Comparison of ENCODE assay signal across 8 cellular contexts in the genomic region with DNA sequence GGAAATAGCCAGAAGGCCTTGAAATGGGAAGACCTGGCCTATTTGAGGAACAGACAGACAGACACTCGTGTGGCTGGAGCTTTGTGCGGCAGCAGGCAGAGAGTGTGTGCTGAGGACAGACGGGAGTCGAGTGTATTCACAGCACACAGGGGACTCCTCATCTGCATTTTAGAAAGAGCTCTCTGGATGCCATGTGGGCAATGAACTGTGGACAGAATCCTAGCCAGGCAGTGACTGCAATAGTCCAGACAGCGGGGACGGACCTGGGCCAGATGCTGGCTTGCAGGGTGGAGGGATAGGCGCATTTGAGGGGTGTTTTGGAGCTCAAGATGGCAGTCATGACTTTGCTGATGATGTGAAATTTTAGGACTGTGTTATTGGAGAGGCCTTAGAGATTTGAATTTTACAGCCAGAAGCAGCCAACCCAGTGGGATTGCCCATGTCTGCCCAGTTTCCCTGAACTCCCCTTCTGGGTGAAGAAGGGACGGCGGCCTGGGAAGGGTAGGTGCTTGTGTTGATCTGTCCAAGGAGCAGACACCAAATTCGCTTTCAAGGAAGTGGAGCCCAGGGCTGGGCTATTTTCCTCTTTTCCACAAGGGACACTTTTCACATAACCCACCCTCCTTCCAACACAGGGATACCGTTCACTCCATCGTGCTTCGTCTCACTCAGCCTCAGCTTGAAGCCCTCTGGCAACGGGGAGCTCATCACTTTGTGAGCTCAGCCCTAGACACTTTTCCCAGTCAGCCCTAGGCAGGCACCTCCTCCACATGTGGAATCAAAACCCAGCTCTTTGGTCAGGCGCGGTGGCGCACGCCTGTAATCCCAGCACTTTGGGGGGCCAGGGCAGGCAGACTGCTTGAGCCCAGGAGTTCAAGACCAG. TPM values are rescaled to one million over a fixed set of nuclear protein-coding genes. Genes with fewer than 3 reads are reported as not detected.
DNase-seq lines count a peak whose midpoint lies in the region; ATAC-seq, FAIRE-seq and TF ChIP-seq lines count a peak whose summit lies in the region.

No MANE protein-coding gene starts in this region.

- H3K27ac ChIP-seq in HEK293 (ENCODE audit: extremely low read depth, low read depth, low read length): peak overlapping the region; percentile 54; the same call in 1 of the 2 replicates
- H3K27ac ChIP-seq in RWPE2 (ENCODE audit: poor library complexity, severe bottlenecking): peak overlapping the region; percentile 91

- H3K9me3 ChIP-seq in HEK293 (ENCODE audit: control insufficient read depth, insufficient read depth, low read depth, low read length) (no peaks in the 10 kb centered on the region), RWPE2 (ENCODE audit: severe bottlenecking) (no peaks in the 10 kb centered on the region)

- CTCF ChIA-PET in HEK293 (lab: Yijun Ruan, JAX): interaction anchor here (0.6 to 2.3 kb wide), 6 partner anchors 9 to 525 kb away, joined by 3 to 11 read pairs (median 6); no protein-coding TSS in a partner anchor

- H3K27me3 ChIP-seq in RWPE2 (ENCODE audit: insufficient read depth, poor library complexity, severe bottlenecking): no peaks in the 10 kb centered on the region

- DNase-seq in RWPE2 (ENCODE audit: low spot score): no peak
- DNase-seq in epithelial cell of proximal tubule (ENCODE audit: low read depth): no peak
- DNase-seq in renal cortical epithelial cell (ENCODE audit: low read depth): peak; percentile 90
- no peak for DNase-seq in H54 (ENCODE audit: insufficient read length, low spot score)
- DNase-seq in HuH-7.5 (ENCODE audit: low spot score): no peak
- DNase-seq in stimulated activated CD4-positive, alpha-beta T cell treated with anti-CD3 and anti-CD28 coated beads, Interleukin-2, amount 100 ng/mL, for 48 hours: no peak

- H3K36me3 ChIP-seq in HEK293 (ENCODE audit: control insufficient read depth in 2 of 2, insufficient read depth in 1 of 2, low read length in 2 of 2): no peaks in the 10 kb centered on the region
- H3K36me3 ChIP-seq in RWPE2 (ENCODE audit: low read depth): no peaks in the 10 kb centered on the region

- TF ChIP-seq CTCF in HEK293 (tag by site-specific recombination; IDR thresholded peaks at IDR 0.05) (no peak), RWPE2 (IDR thresholded peaks at IDR 0.05; ENCODE audit: poor library complexity, severe bottlenecking) (no peak), epithelial cell of proximal tubule (conservative IDR thresholded peaks at IDR 0.05; ENCODE audit: low read depth, low read length) (no peak)

- POLR2A ChIA-PET in HEK293 (lab: Yijun Ruan, JAX): interaction anchor here (0.6 to 2.5 kb wide), 9 partner anchors 9 to 1861 kb away, joined by 3 to 8 read pairs (median 5); partner anchors contain the start of genes DOP1B and MORC3

- TF ChIP-seq POLR2A in H54 (IDR thresholded peaks at IDR 0.05; ENCODE audit: low read depth, low read length): no peak

- no peak for ATAC-seq in RWPE2 (ENCODE audit: low read depth)
- ATAC-seq in HG03135 (IDR thresholded peaks at IDR 0.05; ENCODE audit: unreplicated experiment): no peak

- FAIRE-seq in H54 (lab: Jason Lieb, UNC): no peak

- H3K4me3 ChIP-seq in HEK293 (ENCODE audit: low read depth, low read length): no peak overlapping the region
- H3K4me3 ChIP-seq in RWPE2 (ENCODE audit: severe bottlenecking): no peak overlapping the region
- peak overlapping the region; percentile 45 for H3K4me3 ChIP-seq in epithelial cell of proximal tubule (ENCODE audit: low read depth, low read length)

- peaks cover 8% of the 10 kb centered on the region; the same call in 1 of the 2 replicates for H3K4me1 ChIP-seq in HEK293 (ENCODE audit: control insufficient read depth, insufficient read depth, low read length)
- peaks cover 15% of the 10 kb centered on the region for H3K4me1 ChIP-seq in RWPE2 (ENCODE audit: insufficient read depth, poor library complexity, severe bottlenecking)

TF ChIP-seq in HEK293, 187 proteins besides CTCF, POLR2A, EP300 and RAD21:
- no peak for TF ChIP-seq ZNF623 (tag by site-specific recombination; IDR thresholded peaks at IDR 0.05)
- no peak for TF ChIP-seq ZNF133 (tag by site-specific recombination; IDR thresholded peaks at IDR 0.05)
- TF ChIP-seq, protein P1, sequence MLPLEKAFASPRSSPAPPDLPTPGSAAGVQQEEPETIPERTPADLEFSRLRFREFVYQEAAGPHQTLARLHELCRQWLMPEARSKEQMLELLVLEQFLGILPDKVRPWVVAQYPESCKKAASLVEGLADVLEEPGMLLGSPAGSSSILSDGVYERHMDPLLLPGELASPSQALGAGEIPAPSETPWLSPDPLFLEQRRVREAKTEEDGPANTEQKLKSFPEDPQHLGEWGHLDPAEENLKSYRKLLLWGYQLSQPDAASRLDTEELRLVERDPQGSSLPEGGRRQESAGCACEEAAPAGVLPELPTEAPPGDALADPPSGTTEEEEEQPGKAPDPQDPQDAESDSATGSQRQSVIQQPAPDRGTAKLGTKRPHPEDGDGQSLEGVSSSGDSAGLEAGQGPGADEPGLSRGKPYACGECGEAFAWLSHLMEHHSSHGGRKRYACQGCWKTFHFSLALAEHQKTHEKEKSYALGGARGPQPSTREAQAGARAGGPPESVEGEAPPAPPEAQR (tag by site-specific recombination; IDR thresholded peaks at IDR 0.05): no peak
- TF ChIP-seq ZNF610 (tag by site-specific recombination; IDR thresholded peaks at IDR 0.05; ENCODE audit: borderline replicate concordance): no peak
- TF ChIP-seq ZNF366 (tag by site-specific recombination; conservative IDR thresholded peaks at IDR 0.05): no peak
- TF ChIP-seq KLF16 (tag by site-specific recombination; IDR thresholded peaks at IDR 0.05): no peak
- TF ChIP-seq ZNF23 (tag by site-specific recombination; IDR thresholded peaks at IDR 0.05; ENCODE audit: borderline replicate concordance): no peak
- TF ChIP-seq, protein P2, sequence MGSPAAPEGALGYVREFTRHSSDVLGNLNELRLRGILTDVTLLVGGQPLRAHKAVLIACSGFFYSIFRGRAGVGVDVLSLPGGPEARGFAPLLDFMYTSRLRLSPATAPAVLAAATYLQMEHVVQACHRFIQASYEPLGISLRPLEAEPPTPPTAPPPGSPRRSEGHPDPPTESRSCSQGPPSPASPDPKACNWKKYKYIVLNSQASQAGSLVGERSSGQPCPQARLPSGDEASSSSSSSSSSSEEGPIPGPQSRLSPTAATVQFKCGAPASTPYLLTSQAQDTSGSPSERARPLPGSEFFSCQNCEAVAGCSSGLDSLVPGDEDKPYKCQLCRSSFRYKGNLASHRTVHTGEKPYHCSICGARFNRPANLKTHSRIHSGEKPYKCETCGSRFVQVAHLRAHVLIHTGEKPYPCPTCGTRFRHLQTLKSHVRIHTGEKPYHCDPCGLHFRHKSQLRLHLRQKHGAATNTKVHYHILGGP (tag by site-specific recombination; IDR thresholded peaks at IDR 0.05): no peak
- no peak for TF ChIP-seq BCL11A (tag by site-specific recombination; IDR thresholded peaks at IDR 0.05; ENCODE audit: low read depth)
- TF ChIP-seq SP2 (tag by site-specific recombination; IDR thresholded peaks at IDR 0.05): no peak
- TF ChIP-seq GLI4 (tag by site-specific recombination; IDR thresholded peaks at IDR 0.05): no peak
- TF ChIP-seq ZNF473 (tag by site-specific recombination; IDR thresholded peaks at IDR 0.05): no peak
- TF ChIP-seq ZNF48 (tag by site-specific recombination; IDR thresholded peaks at IDR 0.05): no peak
- no peak for TF ChIP-seq GFI1B (tag by site-specific recombination; IDR thresholded peaks at IDR 0.05)
- no peak for TF ChIP-seq ZNF785 (tag by site-specific recombination; IDR thresholded peaks at IDR 0.05)
- no peak for TF ChIP-seq ZNF274 (IDR thresholded peaks at IDR 0.05; ENCODE audit: low read length)
- no peak for TF ChIP-seq ZNF274 (tag by site-specific recombination; IDR thresholded peaks at IDR 0.05; ENCODE audit: borderline replicate concordance)
- TF ChIP-seq YY2 (tag by site-specific recombination; IDR thresholded peaks at IDR 0.05): no peak
- no peak for TF ChIP-seq ZNF394 (tag by site-specific recombination; IDR thresholded peaks at IDR 0.05; ENCODE audit: borderline replicate concordance)
- no peak for TF ChIP-seq IKZF3 (tag by site-specific recombination; IDR thresholded peaks at IDR 0.05)
- TF ChIP-seq ZNF624 (tag by site-specific recombination; IDR thresholded peaks at IDR 0.05): no peak

RNA-seq across cellular contexts. Expression of gene CHAF1B, which starts 43.8 kb away (rescaled TPM):
- total RNA-seq in epithelial cell of proximal tubule (8.5 and 21.8 TPM in 2 replicates), renal cortical epithelial cell (0.70 and 3.1 TPM in 2 replicates)

RNA-seq across cellular contexts. Expression of gene CLDN14, which starts 50.9 kb away (rescaled TPM):
- total RNA-seq in epithelial cell of proximal tubule: 2.6 and 5.1 TPM in 2 replicates
- total RNA-seq in renal cortical epithelial cell: 1.6 and 4.0 TPM in 2 replicates
